In the genomic region with DNA sequence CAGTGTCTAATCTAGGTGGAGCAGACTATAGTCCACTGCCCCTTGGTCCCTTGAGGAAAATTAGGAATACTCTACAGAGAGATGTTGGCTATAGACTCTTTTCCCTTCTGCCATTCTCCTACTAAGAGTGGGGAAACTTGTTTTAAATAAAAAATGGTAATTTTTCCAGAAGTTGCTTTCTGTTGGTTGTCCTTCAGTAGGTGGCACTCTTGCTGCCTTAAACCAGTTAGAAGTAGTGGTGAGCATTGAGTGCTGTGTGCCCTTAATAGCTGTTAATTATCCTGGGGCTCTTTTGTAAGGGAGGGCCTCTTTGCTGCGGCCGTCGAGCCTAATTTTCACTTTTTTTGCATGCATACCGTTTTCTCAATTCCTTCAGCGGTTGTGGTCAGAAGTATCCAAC, we compare ENCODE assay signal across 2 cellular contexts.
TF ChIP-seq lines count a peak whose summit lies in the region.

No MANE protein-coding gene starts in this region.

TF ChIP-seq in WTC11, 78 proteins besides CTCF, POLR2A, EP300 and RAD21 (continued from another document):
- TF ChIP-seq, protein P1, sequence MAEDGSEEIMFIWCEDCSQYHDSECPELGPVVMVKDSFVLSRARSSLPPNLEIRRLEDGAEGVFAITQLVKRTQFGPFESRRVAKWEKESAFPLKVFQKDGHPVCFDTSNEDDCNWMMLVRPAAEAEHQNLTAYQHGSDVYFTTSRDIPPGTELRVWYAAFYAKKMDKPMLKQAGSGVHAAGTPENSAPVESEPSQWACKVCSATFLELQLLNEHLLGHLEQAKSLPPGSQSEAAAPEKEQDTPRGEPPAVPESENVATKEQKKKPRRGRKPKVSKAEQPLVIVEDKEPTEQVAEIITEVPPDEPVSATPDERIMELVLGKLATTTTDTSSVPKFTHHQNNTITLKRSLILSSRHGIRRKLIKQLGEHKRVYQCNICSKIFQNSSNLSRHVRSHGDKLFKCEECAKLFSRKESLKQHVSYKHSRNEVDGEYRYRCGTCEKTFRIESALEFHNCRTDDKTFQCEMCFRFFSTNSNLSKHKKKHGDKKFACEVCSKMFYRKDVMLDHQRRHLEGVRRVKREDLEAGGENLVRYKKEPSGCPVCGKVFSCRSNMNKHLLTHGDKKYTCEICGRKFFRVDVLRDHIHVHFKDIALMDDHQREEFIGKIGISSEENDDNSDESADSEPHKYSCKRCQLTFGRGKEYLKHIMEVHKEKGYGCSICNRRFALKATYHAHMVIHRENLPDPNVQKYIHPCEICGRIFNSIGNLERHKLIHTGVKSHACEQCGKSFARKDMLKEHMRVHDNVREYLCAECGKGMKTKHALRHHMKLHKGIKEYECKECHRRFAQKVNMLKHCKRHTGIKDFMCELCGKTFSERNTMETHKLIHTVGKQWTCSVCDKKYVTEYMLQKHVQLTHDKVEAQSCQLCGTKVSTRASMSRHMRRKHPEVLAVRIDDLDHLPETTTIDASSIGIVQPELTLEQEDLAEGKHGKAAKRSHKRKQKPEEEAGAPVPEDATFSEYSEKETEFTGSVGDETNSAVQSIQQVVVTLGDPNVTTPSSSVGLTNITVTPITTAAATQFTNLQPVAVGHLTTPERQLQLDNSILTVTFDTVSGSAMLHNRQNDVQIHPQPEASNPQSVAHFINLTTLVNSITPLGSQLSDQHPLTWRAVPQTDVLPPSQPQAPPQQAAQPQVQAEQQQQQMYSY (CRISPR knock-in tag; IDR thresholded peaks at IDR 0.05) = no peak
- TF ChIP-seq, protein P2, sequence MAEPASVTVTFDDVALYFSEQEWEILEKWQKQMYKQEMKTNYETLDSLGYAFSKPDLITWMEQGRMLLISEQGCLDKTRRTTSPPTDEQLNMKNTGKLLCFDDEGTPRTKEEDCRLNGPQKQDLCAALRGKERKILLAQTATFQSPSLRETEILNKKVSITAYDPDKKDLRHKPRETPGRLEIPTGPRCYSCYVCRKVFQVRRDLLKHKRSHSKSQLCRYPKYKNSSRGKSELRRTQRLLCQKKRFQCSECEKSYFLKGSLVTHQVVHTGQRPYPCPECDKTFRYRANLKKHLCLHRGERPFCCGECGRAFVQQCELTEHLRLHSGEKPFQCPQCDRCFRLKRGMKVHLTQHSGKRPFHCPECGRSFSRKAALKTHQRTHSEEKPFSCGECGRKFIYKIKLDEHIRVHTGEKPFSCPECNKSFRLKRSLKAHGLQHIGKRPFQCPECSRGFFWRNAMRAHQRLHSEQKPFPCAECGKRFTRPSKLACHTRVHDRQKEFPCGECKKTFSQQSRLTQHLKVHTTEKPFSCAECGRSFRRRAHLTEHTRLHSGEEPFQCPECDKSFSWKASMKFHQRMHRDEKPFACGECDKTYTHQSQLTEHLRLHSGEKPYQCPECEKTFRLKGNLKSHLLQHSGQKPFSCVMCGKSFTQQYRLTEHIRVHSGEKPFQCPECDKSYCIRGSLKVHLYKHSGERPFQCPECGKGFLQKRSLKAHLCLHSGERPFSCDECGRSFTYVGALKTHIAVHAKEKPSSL (CRISPR knock-in tag; conservative IDR thresholded peaks at IDR 0.05) = no peak
- TF ChIP-seq FOXJ3 (CRISPR knock-in tag; IDR thresholded peaks at IDR 0.05; ENCODE audit: borderline replicate concordance) (no peak), ZNF317 (CRISPR knock-in tag; IDR thresholded peaks at IDR 0.05; ENCODE audit: borderline replicate concordance, low read depth) (no peak), FOXK1 (CRISPR knock-in tag; IDR thresholded peaks at IDR 0.05) (no peak), NFATC4 (CRISPR knock-in tag; IDR thresholded peaks at IDR 0.05) (no peak), JUN (CRISPR knock-in tag; IDR thresholded peaks at IDR 0.05) (no peak), GRHL2 (CRISPR knock-in tag; IDR thresholded peaks at IDR 0.05; ENCODE audit: insufficient replicate concordance, severe bottlenecking) (no peak)
- TF ChIP-seq, protein P3, sequence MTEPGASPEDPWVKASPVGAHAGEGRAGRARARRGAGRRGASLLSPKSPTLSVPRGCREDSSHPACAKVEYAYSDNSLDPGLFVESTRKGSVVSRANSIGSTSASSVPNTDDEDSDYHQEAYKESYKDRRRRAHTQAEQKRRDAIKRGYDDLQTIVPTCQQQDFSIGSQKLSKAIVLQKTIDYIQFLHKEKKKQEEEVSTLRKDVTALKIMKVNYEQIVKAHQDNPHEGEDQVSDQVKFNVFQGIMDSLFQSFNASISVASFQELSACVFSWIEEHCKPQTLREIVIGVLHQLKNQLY (CRISPR knock-in tag; IDR thresholded peaks at IDR 0.05) = no peak
- TF ChIP-seq, protein P4, sequence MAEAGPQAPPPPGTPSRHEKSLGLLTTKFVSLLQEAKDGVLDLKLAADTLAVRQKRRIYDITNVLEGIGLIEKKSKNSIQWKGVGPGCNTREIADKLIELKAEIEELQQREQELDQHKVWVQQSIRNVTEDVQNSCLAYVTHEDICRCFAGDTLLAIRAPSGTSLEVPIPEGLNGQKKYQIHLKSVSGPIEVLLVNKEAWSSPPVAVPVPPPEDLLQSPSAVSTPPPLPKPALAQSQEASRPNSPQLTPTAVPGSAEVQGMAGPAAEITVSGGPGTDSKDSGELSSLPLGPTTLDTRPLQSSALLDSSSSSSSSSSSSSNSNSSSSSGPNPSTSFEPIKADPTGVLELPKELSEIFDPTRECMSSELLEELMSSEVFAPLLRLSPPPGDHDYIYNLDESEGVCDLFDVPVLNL (CRISPR knock-in tag; IDR thresholded peaks at IDR 0.05; ENCODE audit: borderline replicate concordance, low read depth) = no peak
- TF ChIP-seq, protein P5, sequence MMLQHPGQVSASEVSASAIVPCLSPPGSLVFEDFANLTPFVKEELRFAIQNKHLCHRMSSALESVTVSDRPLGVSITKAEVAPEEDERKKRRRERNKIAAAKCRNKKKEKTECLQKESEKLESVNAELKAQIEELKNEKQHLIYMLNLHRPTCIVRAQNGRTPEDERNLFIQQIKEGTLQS (CRISPR knock-in tag; conservative IDR thresholded peaks at IDR 0.05) = no peak

TF ChIP-seq in HepG2, 621 proteins besides CTCF, POLR2A, EP300 and RAD21 (continued from another document):
- TF ChIP-seq, protein P6, sequence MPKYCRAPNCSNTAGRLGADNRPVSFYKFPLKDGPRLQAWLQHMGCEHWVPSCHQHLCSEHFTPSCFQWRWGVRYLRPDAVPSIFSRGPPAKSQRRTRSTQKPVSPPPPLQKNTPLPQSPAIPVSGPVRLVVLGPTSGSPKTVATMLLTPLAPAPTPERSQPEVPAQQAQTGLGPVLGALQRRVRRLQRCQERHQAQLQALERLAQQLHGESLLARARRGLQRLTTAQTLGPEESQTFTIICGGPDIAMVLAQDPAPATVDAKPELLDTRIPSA (CRISPR knock-in tag; IDR thresholded peaks at IDR 0.05; ENCODE audit: borderline replicate concordance) = no peak
- TF ChIP-seq, protein P7, sequence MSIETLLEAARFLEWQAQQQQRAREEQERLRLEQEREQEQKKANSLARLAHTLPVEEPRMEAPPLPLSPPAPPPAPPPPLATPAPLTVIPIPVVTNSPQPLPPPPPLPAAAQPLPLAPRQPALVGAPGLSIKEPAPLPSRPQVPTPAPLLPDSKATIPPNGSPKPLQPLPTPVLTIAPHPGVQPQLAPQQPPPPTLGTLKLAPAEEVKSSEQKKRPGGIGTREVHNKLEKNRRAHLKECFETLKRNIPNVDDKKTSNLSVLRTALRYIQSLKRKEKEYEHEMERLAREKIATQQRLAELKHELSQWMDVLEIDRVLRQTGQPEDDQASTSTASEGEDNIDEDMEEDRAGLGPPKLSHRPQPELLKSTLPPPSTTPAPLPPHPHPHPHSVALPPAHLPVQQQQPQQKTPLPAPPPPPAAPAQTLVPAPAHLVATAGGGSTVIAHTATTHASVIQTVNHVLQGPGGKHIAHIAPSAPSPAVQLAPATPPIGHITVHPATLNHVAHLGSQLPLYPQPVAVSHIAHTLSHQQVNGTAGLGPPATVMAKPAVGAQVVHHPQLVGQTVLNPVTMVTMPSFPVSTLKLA (IDR thresholded peaks at IDR 0.05) = no peak
- TF ChIP-seq PAX8 (CRISPR knock-in tag; IDR thresholded peaks at IDR 0.05; ENCODE audit: borderline replicate concordance) = no peak
- TF ChIP-seq HNF4G (IDR thresholded peaks at IDR 0.05; ENCODE audit: borderline replicate concordance, low read depth, low read length) = no peak
- no peak for TF ChIP-seq HNF4G (CRISPR knock-in tag; IDR thresholded peaks at IDR 0.05; ENCODE audit: borderline replicate concordance, low read depth)
- TF ChIP-seq NFYB (CRISPR knock-in tag; IDR thresholded peaks at IDR 0.05) = no peak
- no peak for TF ChIP-seq GZF1 (CRISPR knock-in tag; IDR thresholded peaks at IDR 0.05)
- no peak for TF ChIP-seq ZNF572 (CRISPR knock-in tag; IDR thresholded peaks at IDR 0.05)
- no peak for TF ChIP-seq TBX3 (IDR thresholded peaks at IDR 0.05; ENCODE audit: borderline replicate concordance)
- no peak for TF ChIP-seq ZSCAN20 (CRISPR knock-in tag; IDR thresholded peaks at IDR 0.05; ENCODE audit: borderline replicate concordance)
- no peak for TF ChIP-seq ZNF260 (CRISPR knock-in tag; IDR thresholded peaks at IDR 0.05; ENCODE audit: borderline replicate concordance, low read depth)
TF ChIP-seq in HepG2: peak in this region for 0.
